8 cellular contexts compared by ENCODE assay signal in genomic region chr1:25232866-25233784, GRCh38. TPM values are rescaled to one million over a fixed set of nuclear protein-coding genes. Genes with fewer than 3 reads are reported as not detected.
A peak's percentile ranks its signal among the peaks of the same experiment; 100 is the strongest.
DNase-seq lines count a peak whose midpoint lies in the region; ATAC-seq and TF ChIP-seq lines count a peak whose summit lies in the region.

No MANE protein-coding gene starts in this region.

- H3K4me3 ChIP-seq in lower lobe of right lung = peak overlapping the region; percentile 93

- H3K4me1 ChIP-seq in lower lobe of right lung = peaks cover 41% of the 10 kb centered on the region

- intact Hi-C loops in lower lobe of right lung (cut with DNase I) = no loop called here

- peaks cover 53% of the 10 kb centered on the region for H3K36me3 ChIP-seq in lower lobe of right lung

- H3K9me3 ChIP-seq in lower lobe of right lung = no peaks in the 10 kb centered on the region

- ATAC-seq in HG02763 (IDR thresholded peaks at IDR 0.05; ENCODE audit: unreplicated experiment) (peak; percentile 51), lower lobe of right lung (peak; percentile 94 to 96)

- TF ChIP-seq CTCF in lower lobe of right lung (IDR thresholded peaks at IDR 0.05) = no peak

- H3K27ac ChIP-seq in lower lobe of right lung = peak overlapping the region; percentile 95

- DNase-seq in NCI-H524 (lab: John Stamatoyannopoulos, UW) = peak; percentile 21 to 50
- DNase-seq in NCI-H524 treated with DMSO at 0.1 percent for 48 hours (lab: John Stamatoyannopoulos, UW) = no peak
- DNase-seq in NCI-H2196 (lab: John Stamatoyannopoulos, UW; ENCODE audit: unreplicated experiment) = peak; percentile 87
- peak; percentile 29 to 38 for DNase-seq in activated CD4-positive, alpha-beta T cell treated with anti-CD3 and anti-CD28 coated beads for 4 hours
- DNase-seq in effector CD8-positive, alpha-beta T cell (lab: John Stamatoyannopoulos, UW) = peak; percentile 17
- DNase-seq in lower lobe of right lung = peak; percentile 91
- DNase-seq in stimulated activated CD8-positive, alpha-beta memory T cell treated with anti-CD3 and anti-CD28 coated beads, Interleukin-2, amount 100 ng/mL, for 48 hours (ENCODE audit: low read depth in 2 of 2) = peak; percentile 40 to 47

- H3K27me3 ChIP-seq in lower lobe of right lung (ENCODE audit: low read depth) = no peaks in the 10 kb centered on the region

RNA-seq across cellular contexts. Expression of gene SYF2, which starts 0.8 kb away (rescaled TPM):
- total RNA-seq in lower lobe of right lung = 44.6 TPM

RNA-seq across cellular contexts. Expression of gene RSRP1, which starts 14.1 kb away (rescaled TPM):
- total RNA-seq in lower lobe of right lung = 145 TPM

RNA-seq across cellular contexts. Expression of gene RHD, which starts 39.2 kb away (rescaled TPM):
- total RNA-seq in lower lobe of right lung = not detected
